1 cellular context compared by ENCODE assay signal in genomic region chr15:81189583-81190283, GRCh38.
TF ChIP-seq lines count a peak whose summit lies in the region.

No MANE protein-coding gene starts in this region.

TF ChIP-seq in GM23338, 12 proteins besides CTCF, POLR2A, EP300 and RAD21 (continued from another document):
- TF ChIP-seq ZNF462 (CRISPR knock-in tag; IDR thresholded peaks at IDR 0.05) = no peak
- no peak for TF ChIP-seq POLR2AphosphoS5 (IDR thresholded peaks at IDR 0.05; ENCODE audit: low read depth)
- TF ChIP-seq CREB1 (CRISPR knock-in tag; IDR thresholded peaks at IDR 0.05; ENCODE audit: low read depth) = no peak
- TF ChIP-seq NANOG (IDR thresholded peaks at IDR 0.05; ENCODE audit: borderline replicate concordance) = no peak
- TF ChIP-seq REST (IDR thresholded peaks at IDR 0.05; ENCODE audit: unreplicated experiment) = no peak
- TF ChIP-seq EZH2 (IDR thresholded peaks at IDR 0.05; ENCODE audit: low read depth, unreplicated experiment) = no peak
- TF ChIP-seq STAT1 (IDR thresholded peaks at IDR 0.05; ENCODE audit: unreplicated experiment) = no peak
- TF ChIP-seq JUNB (IDR thresholded peaks at IDR 0.05; ENCODE audit: unreplicated experiment) = no peak
- TF ChIP-seq EZH2phosphoT487 (IDR thresholded peaks at IDR 0.05; ENCODE audit: unreplicated experiment) = no peak
- no peak for TF ChIP-seq ZNF114 (CRISPR knock-in tag; IDR thresholded peaks at IDR 0.05)
